ENCODE assay signal across 7 cellular contexts in genomic region chrX:153875391-153876111, GRCh38. TPM values are rescaled to one million over a fixed set of nuclear protein-coding genes. Genes with fewer than 3 reads are reported as not detected.
DNase-seq lines count a peak whose midpoint lies in the region; ATAC-seq and TF ChIP-seq lines count a peak whose summit lies in the region.
"Had no signal": no experiment of that assay in that cellular context is flagged by ENCODE, and none has a peak within 500 bp of the region (broad histone marks: within the 10 kb centered on the region; RNA-seq: fewer than 3 reads in every experiment).

No MANE protein-coding gene starts in this region.

- TF ChIP-seq POLR2A in esophagus squamous epithelium (IDR thresholded peaks at IDR 0.05) = no peak

- ATAC-seq in left ventricle myocardium superior = peak; percentile 80

- TF ChIP-seq CTCF in esophagus squamous epithelium (IDR thresholded peaks at IDR 0.05) = no peak

- H3K27me3 ChIP-seq in esophagus squamous epithelium = peaks cover 0 to 40% (median 2%) of the 10 kb centered on the region in 4 donors

- H3K9me3 ChIP-seq in esophagus squamous epithelium = no peaks in the 10 kb centered on the region

- DNase-seq in HuH-7.5 (ENCODE audit: low spot score) (peak; percentile 75), left ventricle myocardium superior (peak; percentile 66), esophagus squamous epithelium (lab: John Stamatoyannopoulos, UW) (no peak), NCI-H510A (lab: John Stamatoyannopoulos, UW) (no peak)
- peak; percentile 88 for DNase-seq in activated CD8-positive, alpha-beta memory T cell treated with anti-CD3 and anti-CD28 coated beads for 24 hours
- DNase-seq in stimulated activated CD8-positive, alpha-beta memory T cell treated with anti-CD3 and anti-CD28 coated beads, Interleukin-15, amount 100 ng/mL, for 48 hours (ENCODE audit: low read depth in 2 of 2) = peak; percentile 24 to 33

- no peaks in the 10 kb centered on the region for H3K36me3 ChIP-seq in esophagus squamous epithelium

- H3K27ac ChIP-seq in esophagus squamous epithelium = no peak overlapping the region
- H3K27ac ChIP-seq: VCaP had no signal

- intact Hi-C loops in left ventricle myocardium superior (cut with micrococcal nuclease) = no loop called here
- intact Hi-C loops in esophagus squamous epithelium (cut with DNase I) = loop anchor here (10.0 kb wide), 1 partner anchor 61 kb away; no protein-coding TSS in a partner anchor

- no peak overlapping the region for H3K4me3 ChIP-seq in esophagus squamous epithelium

- no peaks in the 10 kb centered on the region for H3K4me1 ChIP-seq in esophagus squamous epithelium

- WGBS in esophagus squamous epithelium, 2 donors = 25% methylated on average over 9 of the region's 42 CpGs; no CpG with 5 or more reads in 1 of the 2 donors

RNA-seq across cellular contexts. Expression of gene L1CAM, which starts 10.4 kb away (rescaled TPM):
- 4.8 TPM for total RNA-seq in left ventricle myocardium superior
- total RNA-seq in esophagus squamous epithelium = 1 to 10 TPM in 2 of 4 donors, under 1 TPM in 2; 0.35 to 3.2 (median 1.3) TPM

RNA-seq across cellular contexts. Expression of gene AVPR2, which starts 28.9 kb away (rescaled TPM):
- 3.3 TPM for total RNA-seq in left ventricle myocardium superior
- 1 to 10 TPM in 1 of 4 donors, under 1 TPM in 3; 0.19 to 1.3 (median 0.29) TPM for total RNA-seq in esophagus squamous epithelium

RNA-seq across cellular contexts. Expression of gene PDZD4, which starts 45.2 kb away (rescaled TPM):
- total RNA-seq in left ventricle myocardium superior (2.6 TPM), esophagus squamous epithelium (1 to 10 TPM in 3 of 4 donors, under 1 TPM in 1; 0.97 to 3.4 (median 1.9) TPM)

RNA-seq across cellular contexts. Expression of gene ARHGAP4, which starts 50.5 kb away (rescaled TPM):
- total RNA-seq in left ventricle myocardium superior (10.0 TPM), esophagus squamous epithelium (10 to 100 TPM in 1 of 4 donors, 1 to 10 TPM in 3; 3.9 to 18.3 (median 7.6) TPM)

RNA-seq across cellular contexts. Expression of gene NAA10, which starts 59.3 kb away (rescaled TPM):
- total RNA-seq in left ventricle myocardium superior (72.2 TPM), esophagus squamous epithelium (10 to 100 TPM; 42.5 to 92.5 (median 87.6) TPM)

Comparison
In these comparisons a context has a peak if more than half of its experiments do, and no peak if none do; other contexts are left out.
1. DNase-seq: peak in HuH-7.5 (single experiment), activated CD8-positive, alpha-beta memory T cell treated with anti-CD3 and anti-CD28 coated beads for 24 hours (single experiment), left ventricle myocardium superior (single experiment) and stimulated activated CD8-positive, alpha-beta memory T cell treated with anti-CD3 and anti-CD28 coated beads, Interleukin-15, amount 100 ng/mL, for 48 hours (2 of 2); none in esophagus squamous epithelium (single experiment) and NCI-H510A (single experiment).